In the genomic region with DNA sequence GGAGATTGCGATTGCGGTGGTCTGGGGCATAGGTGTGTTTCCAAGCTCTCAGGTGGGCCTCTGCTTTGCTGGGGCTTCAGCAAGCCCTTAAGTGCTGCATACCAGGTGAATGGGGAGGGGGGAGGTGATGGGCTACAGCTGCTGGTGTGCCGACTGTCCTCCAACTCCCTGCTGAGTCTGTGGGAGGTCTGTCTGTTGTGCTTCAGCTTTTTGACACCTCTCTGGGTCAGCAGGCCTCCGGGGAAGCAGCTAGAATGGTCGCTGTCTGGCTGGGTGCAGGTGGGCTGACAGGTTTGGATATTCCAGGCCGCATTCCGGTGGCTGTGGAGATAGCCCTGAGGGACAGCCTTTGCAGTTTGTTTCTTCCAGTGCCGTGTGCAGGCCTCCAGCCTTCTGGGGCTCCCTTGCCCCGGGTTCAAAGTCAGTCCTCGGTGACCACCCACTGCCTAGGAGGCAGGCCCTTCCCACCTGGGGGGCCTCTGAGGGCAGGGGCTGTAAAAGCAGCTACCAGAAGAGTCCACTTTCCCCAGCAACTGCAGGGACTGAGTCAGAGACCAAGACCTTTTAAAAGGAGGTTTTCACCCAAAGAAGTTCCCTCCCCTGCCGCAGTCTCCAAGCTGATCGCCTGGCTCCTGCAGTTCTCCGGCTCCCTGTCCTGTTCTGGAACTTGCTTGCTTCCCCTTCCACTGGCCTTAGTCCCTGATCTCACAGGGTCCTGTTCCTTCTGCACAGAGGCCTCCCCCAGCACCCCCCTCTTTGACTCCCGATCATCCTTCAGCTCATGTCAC, we compare ENCODE assay signal across 8 cellular contexts. TPM values are rescaled to one million over a fixed set of nuclear protein-coding genes. Genes with fewer than 3 reads are reported as not detected.
DNase-seq lines count a peak whose midpoint lies in the region; ATAC-seq, FAIRE-seq and TF ChIP-seq lines count a peak whose summit lies in the region.

No MANE protein-coding gene starts in this region.

- H3K4me3 ChIP-seq in GM23338 (peak overlapping the region; percentile 76), ectodermal cell (ENCODE audit: insufficient read depth, low read depth, low read length) (no peak overlapping the region), rectal smooth muscle tissue (ENCODE audit: low read length) (peak overlapping the region; percentile 66), esophagus squamous epithelium (peak overlapping the region in 2 of 4 donors; percentile 51 to 65)

- TF ChIP-seq POLR2A in esophagus squamous epithelium (IDR thresholded peaks at IDR 0.05), result no peak

- POLR2A ChIA-PET in T-cell (lab: Charles Lee), result no interaction called here

- no peaks in the 10 kb centered on the region for H3K9me2 ChIP-seq in GM23338 (ENCODE audit: insufficient read depth)

- H3K79me2 ChIP-seq in GM23338 (replicated peaks; ENCODE audit: insufficient read depth), result peaks cover 28% of the 10 kb centered on the region

- H3F3A ChIP-seq in GM23338 (replicated peaks; ENCODE audit: low read depth), result peaks cover 46% of the 10 kb centered on the region

- H3K27ac Mint-ChIP-seq in GM23338 (peak overlapping the region; percentile 96), T-cell (peak overlapping the region; percentile 89 to 96)

- DNase-seq in GM23338 (ENCODE audit: low spot score) (peak; percentile 76), T-cell (no peak), esophagus squamous epithelium (lab: John Stamatoyannopoulos, UW) (no peak), RCC 7860 (ENCODE audit: low spot score) (no peak)

- H2AFZ ChIP-seq in GM23338, result no peak overlapping the region

- H3K9me3 ChIP-seq in ectodermal cell (ENCODE audit: control insufficient read depth, low read length), result no peaks in the 10 kb centered on the region
- H3K9me3 ChIP-seq in esophagus squamous epithelium, result no peaks in the 10 kb centered on the region

- H3K27ac ChIP-seq in GM23338 (ENCODE audit: low read depth) (peak overlapping the region; percentile 96), ectodermal cell (ENCODE audit: insufficient read depth, low read depth, low read length, poor library complexity, severe bottlenecking) (peak overlapping the region; percentile 91), rectal smooth muscle tissue (ENCODE audit: low read depth, low read length) (no peak overlapping the region), esophagus squamous epithelium (peak overlapping the region in 2 of 4 donors; percentile 85 to 88)

- CTCF ChIA-PET in T-cell (lab: Charles Lee), result interaction anchor here in 1 of 2 donors (1.0 kb wide), 1 partner anchor 84 kb away, joined by 3 read pairs; no protein-coding TSS in a partner anchor

- H3K4me1 ChIP-seq in GM23338 (ENCODE audit: insufficient read depth) (peaks cover 25% of the 10 kb centered on the region), ectodermal cell (ENCODE audit: control insufficient read depth, insufficient read depth, low read length) (peaks cover 27% of the 10 kb centered on the region), rectal smooth muscle tissue (ENCODE audit: control insufficient read depth, insufficient read depth, low read length) (peaks cover 11% of the 10 kb centered on the region), esophagus squamous epithelium (peaks cover 33 to 85% (median 56%) of the 10 kb centered on the region in 3 donors)

- H3K27me3 Mint-ChIP-seq in GM23338 (ENCODE audit: insufficient read depth, low read depth, poor library complexity) (peaks cover 54% of the 10 kb centered on the region), T-cell (no peaks in the 10 kb centered on the region)

- intact Hi-C loops in esophagus squamous epithelium (cut with DNase I), result loop anchor here (10.0 kb wide), 1 partner anchor 83 kb away; no protein-coding TSS in a partner anchor

- H3K9me3 Mint-ChIP-seq in GM23338 (no peaks in the 10 kb centered on the region; the same call in 2 of the 3 replicates), T-cell (no peaks in the 10 kb centered on the region)

- H3K36me3 ChIP-seq in GM23338 (ENCODE audit: insufficient read depth) (peaks cover 33% of the 10 kb centered on the region), ectodermal cell (ENCODE audit: control insufficient read depth, insufficient read depth, low read length) (peaks cover 19% of the 10 kb centered on the region), rectal smooth muscle tissue (ENCODE audit: control insufficient read depth, insufficient read depth, low read length) (peaks cover 29% of the 10 kb centered on the region), esophagus squamous epithelium (peaks cover 6 to 39% (median 22%) of the 10 kb centered on the region in 3 donors)

- peaks cover 44% of the 10 kb centered on the region for H3K36me3 Mint-ChIP-seq in GM23338 (ENCODE audit: low read depth)
- peaks cover 23% of the 10 kb centered on the region for H3K36me3 Mint-ChIP-seq in T-cell

- peak; percentile 17 for ATAC-seq in GM23338
- ATAC-seq in T-cell (replicated peaks in 1 of 4), result no peak
- no peak for ATAC-seq in GM21529 (IDR thresholded peaks at IDR 0.05; ENCODE audit: unreplicated experiment)
- ATAC-seq in GM21786 (IDR thresholded peaks at IDR 0.05; ENCODE audit: unreplicated experiment), result no peak

- H3K4me3 Mint-ChIP-seq in GM23338 (peak overlapping the region; percentile 79), T-cell (peak overlapping the region; percentile 80 to 95 (median 92))

- peaks cover 31% of the 10 kb centered on the region for H4K20me1 ChIP-seq in GM23338 (replicated peaks; ENCODE audit: insufficient read depth)

- no peak for FAIRE-seq in RCC 7860 (lab: Jason Lieb, UNC)

- H3K27me3 ChIP-seq in GM23338 (ENCODE audit: insufficient read depth), result peaks cover 26% of the 10 kb centered on the region
- peaks cover 40% of the 10 kb centered on the region for H3K27me3 ChIP-seq in ectodermal cell (ENCODE audit: control insufficient read depth, insufficient read depth, low read length, poor library complexity, severe bottlenecking)
- no peaks in the 10 kb centered on the region for H3K27me3 ChIP-seq in rectal smooth muscle tissue (ENCODE audit: control insufficient read depth, insufficient read depth, low read length)
- peaks cover 0 to 14% (median 0%) of the 10 kb centered on the region in 4 donors for H3K27me3 ChIP-seq in esophagus squamous epithelium

- H3K4me1 Mint-ChIP-seq in GM23338, result peaks cover 55% of the 10 kb centered on the region
- peaks cover 43 to 79% (median 68%) of the 10 kb centered on the region in 3 donors for H3K4me1 Mint-ChIP-seq in T-cell

- H3K9ac ChIP-seq in rectal smooth muscle tissue (ENCODE audit: low read length), result no peak overlapping the region

- TF ChIP-seq CTCF in GM23338 (conservative IDR thresholded peaks at IDR 0.05; ENCODE audit: low read depth in 2 of 2), result no peak
- no peak for TF ChIP-seq CTCF in esophagus squamous epithelium (IDR thresholded peaks at IDR 0.05)

- 44 to 46% methylated on average over 14 of the region's 14 CpGs for WGBS in ectodermal cell, 2 experiments
- WGBS in esophagus squamous epithelium, 2 donors, result 61 to 64% methylated on average over 7 of the region's 14 CpGs

- H3K4me2 ChIP-seq in GM23338, result peak overlapping the region; percentile 96

TF ChIP-seq in GM23338, 12 proteins besides CTCF, POLR2A, EP300 and RAD21 (continues in another document):
- TF ChIP-seq JUNB (IDR thresholded peaks at IDR 0.05; ENCODE audit: unreplicated experiment) (no peak), ZNF331 (CRISPR knock-in tag; IDR thresholded peaks at IDR 0.05; ENCODE audit: low read depth) (no peak), POLR2AphosphoS5 (IDR thresholded peaks at IDR 0.05; ENCODE audit: low read depth) (no peak)

RNA-seq across cellular contexts. Expression of a gene that starts 2.0 kb away (rescaled TPM):
- total RNA-seq in GM23338 (2014; rRNA removed; shearing (Covaris generic)), result 3.9 and 5.2 TPM in 2 replicates
- polyA plus RNA-seq in GM23338 (2016; fragmentation: Nextera tagmentation; extraction: Ambion mirVana), result 1.4 and 2.1 TPM in 2 replicates
- total RNA-seq in T-cell (10 to 100 TPM; 10.0 to 21.7 (median 16.0) TPM), esophagus squamous epithelium (1 to 10 TPM in 3 of 4 donors, under 1 TPM in 1; 0.35 to 6.7 (median 1.8) TPM)
- 4.7 TPM for polyA plus RNA-seq in ectodermal cell (2013, experiment 1 of 4)
- 4.2 TPM for polyA plus RNA-seq in ectodermal cell (2013, experiment 2 of 4)
- 5.3 TPM for polyA plus RNA-seq in ectodermal cell (2013, experiment 3 of 4)
- 5.5 TPM for polyA plus RNA-seq in ectodermal cell (2013, experiment 4 of 4)

RNA-seq across cellular contexts. Expression of a gene that starts 7.9 kb away (rescaled TPM):
- total RNA-seq in GM23338 (2014; rRNA removed; shearing (Covaris generic)), result 231 and 286 TPM in 2 replicates
- 5,312 and 5,616 TPM in 2 replicates for polyA plus RNA-seq in GM23338 (2016; fragmentation: Nextera tagmentation; extraction: Ambion mirVana)
- total RNA-seq in T-cell (1,000 to 10,000 TPM; 1,569 to 1,786 (median 1,717) TPM), esophagus squamous epithelium (100 to 1,000 TPM; 224 to 564 (median 403) TPM)
- polyA plus RNA-seq in ectodermal cell (2013, experiment 1 of 4), result 1,641 TPM
- polyA plus RNA-seq in ectodermal cell (2013, experiment 2 of 4), result 1,586 TPM
- polyA plus RNA-seq in ectodermal cell (2013, experiment 3 of 4), result 2,012 TPM
- 2,173 TPM for polyA plus RNA-seq in ectodermal cell (2013, experiment 4 of 4)
